In the genomic region with DNA sequence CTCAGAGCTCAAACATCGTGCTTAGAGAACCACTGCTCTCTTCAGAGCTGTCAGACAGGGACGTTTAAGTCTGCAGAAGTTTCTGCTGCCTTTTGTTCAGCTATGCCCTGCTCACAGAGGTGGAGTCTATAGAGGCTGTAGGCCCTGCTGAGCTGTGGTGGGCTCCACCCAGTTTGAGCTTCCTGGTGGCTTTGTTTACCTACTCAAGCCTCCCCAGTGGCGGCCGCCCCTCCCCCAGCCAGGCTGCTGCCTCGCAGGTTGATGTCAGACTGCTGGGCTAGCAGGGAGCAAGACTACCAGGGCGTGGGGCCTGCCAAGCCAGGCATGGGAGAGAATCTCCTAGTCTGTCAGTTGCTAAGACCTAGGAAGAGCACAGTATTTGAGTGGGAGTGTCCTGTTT, we compare ENCODE assay signal across 9 cellular contexts. TPM values are rescaled to one million over a fixed set of nuclear protein-coding genes. Genes with fewer than 3 reads are reported as not detected.
DNase-seq lines count a peak whose midpoint lies in the region; ATAC-seq, FAIRE-seq and TF ChIP-seq lines count a peak whose summit lies in the region.
"Not testable (repeated sequence)": the region's sequence is repeated elsewhere in the genome, so short reads cannot be mapped to it uniquely, and the experiment has no call there.
"Had no signal": no experiment of that assay in that cellular context is flagged by ENCODE, and none has a peak within 500 bp of the region (broad histone marks: within the 10 kb centered on the region; RNA-seq: fewer than 3 reads in every experiment).

No MANE protein-coding gene starts in this region.

- WGBS in esophagus squamous epithelium, 2 donors, result 70% methylated on average over 6 of the region's 6 CpGs; no CpG with 5 or more reads in 1 of the 2 donors
- 40% methylated on average over 1 of the region's 6 CpGs for WGBS in HepG2 (ENCODE audit: low lambda C conversion rate)
- WGBS in neuronal stem cell (ENCODE audit: extremely low coverage in 2 of 2, insufficient read length in 2 of 2, insufficient replicate concordance in 1 of 2), 2 donors, result no CpG with 5 or more reads among the region's 6 CpGs

- H3K79me1 ChIP-seq in neuronal stem cell (ENCODE audit: low read depth, low read length), result not testable (repeated sequence)

- peak overlapping the region; percentile 59 for H3K18ac ChIP-seq in neuronal stem cell (ENCODE audit: low read length)

- not testable (repeated sequence) for H3K36me3 Mint-ChIP-seq in T-cell

- not testable (repeated sequence) for H3K27me3 Mint-ChIP-seq in T-cell

- H2AFZ ChIP-seq in HepG2 (ENCODE audit: low read length); neuronal stem cell (ENCODE audit: low read length): not testable (repeated sequence)

- not testable (repeated sequence) for H3K4me3 ChIP-seq in esophagus squamous epithelium; neuronal stem cell (ENCODE audit: low read length in 2 of 2)
- H3K4me3 ChIP-seq in HepG2 (replicated peaks in 1 of 3; ENCODE audit: insufficient read depth in 1 of 3, low read depth in 2 of 3, low read length in 3 of 3), result peak overlapping the region in 1 of 3 experiments; percentile 52; a peak in 2 of 6 replicates

- not testable (repeated sequence) for TF ChIP-seq POLR2A in esophagus squamous epithelium (IDR thresholded peaks at IDR 0.05); HepG2 (IDR thresholded peaks at IDR 0.05; ENCODE audit: insufficient read depth in 1 of 2, low read depth in 2 of 2, low read length in 2 of 2)

- TF ChIP-seq RAD21 in HepG2 (CRISPR knock-in tag; IDR thresholded peaks at IDR 0.05), result not testable (repeated sequence)

- peak overlapping the region; percentile 64 for H3K4me2 ChIP-seq in HepG2 (ENCODE audit: low read depth, low read length)
- not testable (repeated sequence) for H3K4me2 ChIP-seq in neuronal stem cell (ENCODE audit: insufficient read depth, low read length, poor library complexity, severe bottlenecking)

- in situ Hi-C loops in HepG2 (cut with HindIII; ENCODE audit: extremely low pct_ligation_motif_present, low pct_unique_long_range_greater_than_20kb), result not testable (repeated sequence)

- not testable (repeated sequence) for H3K9me3 ChIP-seq in esophagus squamous epithelium; HepG2 (ENCODE audit: low read length); neuronal stem cell (replicated peaks in 1 of 2; ENCODE audit: control insufficient read depth in 2 of 2, insufficient read depth in 1 of 2, low read depth in 1 of 2, low read length in 2 of 2)

- not testable (repeated sequence) for H4K20me1 ChIP-seq in HepG2 (ENCODE audit: insufficient read depth, low read length)

- H3K4me1 ChIP-seq in esophagus squamous epithelium, result peaks cover 0 to 30% (median 0%) of the 10 kb centered on the region in 3 donors
- peaks cover 41% of the 10 kb centered on the region for H3K4me1 ChIP-seq in HepG2 (ENCODE audit: insufficient read depth, low read length)
- peaks cover 5 to 16% of the 10 kb centered on the region in 2 donors for H3K4me1 ChIP-seq in neuronal stem cell (ENCODE audit: control insufficient read depth in 2 of 2, insufficient read depth in 1 of 2, low read depth in 1 of 2, low read length in 2 of 2)

- TF ChIP-seq CTCF in esophagus squamous epithelium (IDR thresholded peaks at IDR 0.05); HepG2 (CRISPR knock-in tag; IDR thresholded peaks at IDR 0.05): not testable (repeated sequence)

- POLR2A ChIA-PET in T-cell (lab: Charles Lee), result not testable (repeated sequence)
- POLR2A ChIA-PET in HepG2 (lab: Yijun Ruan, JAX), result interaction anchor here (1.0 to 1.5 kb wide), 2 partner anchors 33 to 126 kb away, joined by 3 to 5 read pairs; a partner anchor contains a TSS

- H3K27ac Mint-ChIP-seq in T-cell, result peak overlapping the region; percentile 17 to 28

- H3K4ac ChIP-seq in neuronal stem cell (ENCODE audit: low read length), result not testable (repeated sequence)

- peaks cover 5 to 23% (median 17%) of the 10 kb centered on the region in 3 donors for H3K9me3 Mint-ChIP-seq in T-cell

- intact Hi-C loops in esophagus squamous epithelium (cut with DNase I); HepG2 (cut with micrococcal nuclease; ENCODE audit: unreplicated experiment): not testable (repeated sequence)

- peak overlapping the region in 1 of 3 donors; percentile 60 for H3K4me3 Mint-ChIP-seq in T-cell

- not testable (repeated sequence) for BruUV-seq in HepG2 (replicated peaks; lab: Mats Ljungman, UMichigan)

- H3K27ac ChIP-seq in esophagus squamous epithelium (peak overlapping the region in 3 of 4 donors; percentile 9 to 50 (median 46)), HepG2 (ENCODE audit: extremely low read length, insufficient read depth, low read length) (peak overlapping the region; percentile 28)
- not testable (repeated sequence) for H3K27ac ChIP-seq in neuronal stem cell (replicated peaks; ENCODE audit: low read length)

- ATAC-seq in T-cell (replicated peaks in 1 of 4) (peak in 3 of 4 experiments; percentile 37 to 77 (median 66)), HepG2 (peak; percentile 95)

- H2BK5ac ChIP-seq in neuronal stem cell (ENCODE audit: low read length), result not testable (repeated sequence)

- H3K9ac ChIP-seq in HepG2 (ENCODE audit: insufficient read depth, low read depth, low read length), result not testable (repeated sequence)
- H3K9ac ChIP-seq in neuronal stem cell (ENCODE audit: low read depth, low read length, poor library complexity), result peak overlapping the region; percentile 50

- not testable (repeated sequence) for H2AK5ac ChIP-seq in neuronal stem cell (ENCODE audit: low read depth, low read length)

- H4K8ac ChIP-seq in neuronal stem cell (ENCODE audit: low read depth, low read length), result not testable (repeated sequence)

- not testable (repeated sequence) for H3K27me3 ChIP-seq in esophagus squamous epithelium; HepG2 (ENCODE audit: control insufficient read depth in 1 of 2, insufficient read depth in 2 of 2, low read length in 2 of 2); neuronal stem cell (ENCODE audit: control insufficient read depth in 3 of 3, insufficient read depth in 3 of 3, low read depth in 1 of 3, low read length in 3 of 3)

- not testable (repeated sequence) for H2BK15ac ChIP-seq in neuronal stem cell (ENCODE audit: low read length)

- DNase-seq in ELF-1 (ENCODE audit: low read depth, low spot score) (peak; percentile 77), NCI-H345 (lab: John Stamatoyannopoulos, UW) (peak; percentile 55), T-cell (peak in 21 of 34 experiments; percentile 1 to 63 (median 10)), activated T-helper 1 cell treated with Interleukin-2 at 50 U/mL for 16 hours (ENCODE audit: low read depth) (peak; percentile 2), HepG2 (ENCODE audit: low spot score) (peak; percentile 71), ureter (ENCODE audit: low spot score) (peak; percentile 66)
- not testable (repeated sequence) for DNase-seq in esophagus squamous epithelium (lab: John Stamatoyannopoulos, UW); neuronal stem cell (ENCODE audit: low spot score)

- peak; percentile 4 for FAIRE-seq in HepG2 (lab: Jason Lieb, UNC)

- H4K91ac ChIP-seq in neuronal stem cell (ENCODE audit: low read depth, low read length, poor library complexity), result not testable (repeated sequence)

- H3K23ac ChIP-seq in neuronal stem cell (ENCODE audit: low read depth, low read length, poor library complexity), result not testable (repeated sequence)

- not testable (repeated sequence) for H3K36me3 ChIP-seq in esophagus squamous epithelium; HepG2 (replicated peaks in 1 of 2; ENCODE audit: control insufficient read depth in 1 of 2, insufficient read depth in 2 of 2, low read length in 2 of 2); neuronal stem cell (replicated peaks in 1 of 2; ENCODE audit: control insufficient read depth in 2 of 2, insufficient read depth in 2 of 2, low read length in 2 of 2)

- H3K79me2 ChIP-seq in HepG2 (ENCODE audit: insufficient read depth, low read length), result not testable (repeated sequence)

- H3K14ac ChIP-seq in neuronal stem cell (ENCODE audit: low read length), result peak overlapping the region; percentile 23

- H2BK12ac ChIP-seq in neuronal stem cell (ENCODE audit: low read length), result peak overlapping the region; percentile 16

- peaks cover 37 to 55% (median 40%) of the 10 kb centered on the region in 3 donors for H3K4me1 Mint-ChIP-seq in T-cell

- TF ChIP-seq EP300 in HepG2 (IDR thresholded peaks at IDR 0.05; ENCODE audit: low read depth in 2 of 2, low read length in 2 of 2); HepG2 (CRISPR knock-in tag; IDR thresholded peaks at IDR 0.05; ENCODE audit: borderline replicate concordance): not testable (repeated sequence)

- CTCF ChIA-PET in T-cell (lab: Charles Lee), result interaction anchor here in 1 of 2 donors (1.3 kb wide), 1 partner anchor 9 kb away, joined by 3 read pairs; no protein-coding TSS in a partner anchor
- CTCF ChIA-PET in HepG2 (lab: Yijun Ruan, JAX; ENCODE audit: low intra/inter-chr PET ratio, low total read pairs), result not testable (repeated sequence)

- not testable (repeated sequence) for H2BK120ac ChIP-seq in neuronal stem cell (ENCODE audit: low read depth, low read length)

RNA-seq across cellular contexts. Expression of a gene that starts 32.5 kb away (rescaled TPM):
- 1 to 10 TPM in 4 of 5 donors, under 1 TPM in 1; 0.53 to 8.9 (median 1.4) TPM for total RNA-seq in T-cell
- 100 to 1,000 TPM in 1 of 4 donors, 10 to 100 TPM in 3; 34.2 to 102 (median 56.6) TPM for total RNA-seq in esophagus squamous epithelium
- 28.8 and 49.2 TPM in 2 replicates for total RNA-seq in HepG2 (2016; rRNA removed; fragmentation: Illumina TruSeq; extraction: Trizol)
- 2.4 and 2.6 TPM in 2 replicates for total RNA-seq in HepG2 (2016; cell fraction: cytosol; rRNA removed; fragmentation: Illumina TruSeq; extraction: Trizol; ENCODE audit: low read depth)
- total RNA-seq in HepG2 (2016; cell fraction: insoluble cytoplasmic fraction; rRNA removed; fragmentation: Illumina TruSeq; extraction: Trizol), result 28.8 and 50.1 TPM in 2 replicates
- total RNA-seq in HepG2 (2016; cell fraction: membrane; rRNA removed; fragmentation: Illumina TruSeq; extraction: Trizol), result 18.7 and 20.1 TPM in 2 replicates
- total RNA-seq in HepG2 (2016; cell fraction: nucleus; rRNA removed; fragmentation: Illumina TruSeq; extraction: Trizol), result 21.9 and 24.0 TPM in 2 replicates
- 9.1 and 10.9 TPM in 2 replicates for polyA plus RNA-seq in HepG2 (2011; rRNA removed)
- 5.4 and 9.9 TPM in 2 replicates for polyA plus RNA-seq in HepG2 (2011; cell fraction: cytosol; rRNA removed)
- 3.0 and 3.8 TPM in 2 replicates for polyA plus RNA-seq in HepG2 (2011; cell fraction: nucleus; rRNA removed)
- polyA plus RNA-seq in HepG2 (2012), result 14.3 and 18.3 TPM in 2 replicates
- polyA plus RNA-seq in HepG2 (2016; cell fraction: cytosol; fragmentation: Illumina TruSeq; extraction: Trizol; ENCODE audit: low read depth), result 2.0 and 2.3 TPM in 2 replicates
- 41.2 and 44.0 TPM in 2 replicates for polyA plus RNA-seq in HepG2 (2016; cell fraction: insoluble cytoplasmic fraction; fragmentation: Illumina TruSeq; extraction: Trizol; ENCODE audit: low read depth)
- polyA plus RNA-seq in HepG2 (2016; cell fraction: membrane; fragmentation: Illumina TruSeq; extraction: Trizol; ENCODE audit: low read depth), result 9.8 and 9.9 TPM in 2 replicates
- polyA plus RNA-seq in HepG2 (2016; cell fraction: nucleus; fragmentation: Illumina TruSeq; extraction: Trizol; ENCODE audit: insufficient read depth, low read depth), result 22.0 and 22.3 TPM in 2 replicates
- polyA minus RNA-seq in HepG2 (2011; rRNA and poly(A)+ RNA removed; ENCODE audit: low replicate concordance), result 0.14 and 7.0 TPM in 2 replicates
- 13.6 and 16.5 TPM in 2 replicates for polyA minus RNA-seq in HepG2 (2011; cell fraction: cytosol; rRNA and poly(A)+ RNA removed)
- 16.2 and 18.3 TPM in 2 replicates for polyA minus RNA-seq in HepG2 (2011; cell fraction: nucleus; rRNA and poly(A)+ RNA removed)
- 21.6 TPM for polyA plus RNA-seq in neuronal stem cell (2013, experiment 1 of 2)
- polyA plus RNA-seq in neuronal stem cell (2013, experiment 2 of 2), result 21.4 TPM
- 50.4 TPM for total RNA-seq in ureter
- total RNA-seq: B cell had no signal
